ENCODE assay signal across 17 cellular contexts in the genomic region with DNA sequence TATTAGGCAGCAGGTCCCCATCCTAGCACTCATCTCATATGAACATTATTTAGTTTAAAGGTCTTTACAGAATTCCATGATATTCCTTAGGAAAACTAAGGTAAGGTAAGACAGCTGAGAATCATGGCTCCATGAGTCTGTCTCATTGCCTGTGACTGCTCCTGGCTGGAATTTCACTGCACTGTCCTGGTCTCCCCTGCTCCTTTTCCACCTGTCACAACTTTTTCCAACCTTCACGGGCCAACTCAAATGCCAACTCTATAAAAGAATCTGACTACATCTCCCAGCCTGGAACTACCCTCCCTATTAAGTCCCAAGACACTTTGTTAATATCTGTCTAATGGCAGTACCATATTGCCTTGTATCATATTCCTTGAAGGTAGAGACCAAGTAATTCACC. TPM values are rescaled to one million over a fixed set of nuclear protein-coding genes. Genes with fewer than 3 reads are reported as not detected.
A peak's percentile ranks its signal among the peaks of the same experiment; 100 is the strongest.
DNase-seq lines count a peak whose midpoint lies in the region; ATAC-seq and TF ChIP-seq lines count a peak whose summit lies in the region.
"Had no signal": no experiment of that assay in that cellular context is flagged by ENCODE, and none has a peak within 500 bp of the region (broad histone marks: within the 10 kb centered on the region; RNA-seq: fewer than 3 reads in every experiment).

No MANE protein-coding gene starts in this region.

- H3K9me2 ChIP-seq in GM23338 (ENCODE audit: insufficient read depth), result no peaks in the 10 kb centered on the region

- peaks cover 100% of the 10 kb centered on the region in 11 experiments for H4K20me1 ChIP-seq in BLaER1 treated with 17β-estradiol and CSF1 and Interleukin-3, amounts not matched to agents 10 nM and 100 nM
- peaks cover 92% of the 10 kb centered on the region for H4K20me1 ChIP-seq in GM23338 (replicated peaks; ENCODE audit: insufficient read depth)

- DNase-seq in CD4-positive, alpha-beta memory T cell, result no peak
- no peak for DNase-seq in activated naive CD8-positive, alpha-beta T cell treated with anti-CD3 and anti-CD28 coated beads for 36 hours
- DNase-seq in naive thymus-derived CD4-positive, alpha-beta T cell, result no peak
- DNase-seq in GM23338 (ENCODE audit: low spot score) (no peak), activated gamma-delta T cell (lab: John Stamatoyannopoulos, UW) (no peak), GM19238 (ENCODE audit: insufficient read length, low spot score) (no peak)
- DNase-seq: activated CD4-positive, alpha-beta T cell treated with anti-CD3 and anti-CD28 coated beads for 48 hours; islet precursor cell; NCI-H2081; NCI-H526; Peyer's patch; spleen; T-helper 1 cell had no signal

- peak overlapping the region in 1 of 11 experiments; percentile 99; a peak in 2 of 22 replicates for H3K9ac ChIP-seq in BLaER1 treated with 17β-estradiol and CSF1 and Interleukin-3, amounts not matched to agents 10 nM and 100 nM
- H3K9ac ChIP-seq: BLaER1 had no signal

- H3F3A ChIP-seq in GM23338 (replicated peaks; ENCODE audit: low read depth), result peaks cover 6% of the 10 kb centered on the region

- H3K36me3 ChIP-seq in BLaER1 treated with 17β-estradiol and CSF1 and Interleukin-3, amounts not matched to agents 10 nM and 100 nM, result peaks cover 89 to 100% (median 95%) of the 10 kb centered on the region in 11 experiments
- peaks cover 24% of the 10 kb centered on the region for H3K36me3 ChIP-seq in CD4-positive, alpha-beta memory T cell (ENCODE audit: insufficient read depth, low read length)
- peaks cover 0 to 31% (median 5%) of the 10 kb centered on the region in 3 experiments for H3K36me3 ChIP-seq in naive thymus-derived CD4-positive, alpha-beta T cell (ENCODE audit: control insufficient read depth in 2 of 3, insufficient read depth in 3 of 3, low read length in 3 of 3)
- H3K36me3 ChIP-seq in GM23338 (ENCODE audit: insufficient read depth), result peaks cover 18% of the 10 kb centered on the region

- no peak overlapping the region for H3K27ac ChIP-seq in BLaER1 treated with 17β-estradiol and CSF1 and Interleukin-3, amounts not matched to agents 10 nM and 100 nM
- peak overlapping the region; percentile 44 for H3K27ac ChIP-seq in CD4-positive, alpha-beta memory T cell (ENCODE audit: low read depth, low read length)
- peak overlapping the region; percentile 100 for H3K27ac ChIP-seq in naive thymus-derived CD4-positive, alpha-beta T cell (ENCODE audit: low read depth, low read length)
- no peak overlapping the region for H3K27ac ChIP-seq in GM23338 (ENCODE audit: low read depth)
- H3K27ac ChIP-seq: BLaER1, cardiac muscle cell, Peyer's patch, spleen had no signal

- H3K4me1 Mint-ChIP-seq in CD4-positive, alpha-beta memory T cell, result peaks cover 50 to 94% (median 75%) of the 10 kb centered on the region in 4 donors
- H3K4me1 Mint-ChIP-seq in activated naive CD8-positive, alpha-beta T cell treated with anti-CD3 and anti-CD28 coated beads for 36 hours, result peaks cover 68% of the 10 kb centered on the region
- peaks cover 53 to 96% (median 75%) of the 10 kb centered on the region in 7 donors for H3K4me1 Mint-ChIP-seq in naive thymus-derived CD4-positive, alpha-beta T cell
- peaks cover 17% of the 10 kb centered on the region; the same call in 2 of the 3 replicates for H3K4me1 Mint-ChIP-seq in GM23338

- ATAC-seq in naive thymus-derived CD4-positive, alpha-beta T cell, result no peak
- ATAC-seq in GM23338, result no peak

- intact Hi-C loops in CD4-positive, alpha-beta memory T cell (cut with micrococcal nuclease), result no loop called here
- intact Hi-C loops in naive thymus-derived CD4-positive, alpha-beta T cell (cut with micrococcal nuclease), result no loop called here

- H3K9me3 Mint-ChIP-seq in CD4-positive, alpha-beta memory T cell, result no peaks in the 10 kb centered on the region
- H3K9me3 Mint-ChIP-seq in activated naive CD8-positive, alpha-beta T cell treated with anti-CD3 and anti-CD28 coated beads for 36 hours, result peaks cover 3% of the 10 kb centered on the region
- peaks cover 0 to 2% (median 0%) of the 10 kb centered on the region in 11 donors for H3K9me3 Mint-ChIP-seq in naive thymus-derived CD4-positive, alpha-beta T cell
- H3K9me3 Mint-ChIP-seq in GM23338, result no peaks in the 10 kb centered on the region

- H3K36me3 Mint-ChIP-seq in CD4-positive, alpha-beta memory T cell, result peaks cover 40 to 73% of the 10 kb centered on the region in 2 donors
- peaks cover 70% of the 10 kb centered on the region for H3K36me3 Mint-ChIP-seq in activated naive CD8-positive, alpha-beta T cell treated with anti-CD3 and anti-CD28 coated beads for 36 hours
- H3K36me3 Mint-ChIP-seq in naive thymus-derived CD4-positive, alpha-beta T cell, result peaks cover 8 to 47% (median 29%) of the 10 kb centered on the region in 5 donors
- H3K36me3 Mint-ChIP-seq in GM23338 (ENCODE audit: low read depth), result peaks cover 88% of the 10 kb centered on the region

- H3K4me3 ChIP-seq in BLaER1 treated with 17β-estradiol and CSF1 and Interleukin-3, amounts not matched to agents 10 nM and 100 nM, result no peak overlapping the region; a peak in 1 of 20 replicates
- H3K4me3 ChIP-seq in CD4-positive, alpha-beta memory T cell (ENCODE audit: low read length in 2 of 2), result no peak overlapping the region
- H3K4me3 ChIP-seq in naive thymus-derived CD4-positive, alpha-beta T cell (ENCODE audit: low read length), result no peak overlapping the region
- H3K4me3 ChIP-seq in GM23338, result no peak overlapping the region
- H3K4me3 ChIP-seq: BLaER1, cardiac muscle cell, HAP-1, Peyer's patch, spleen had no signal

- H3K27me3 Mint-ChIP-seq in CD4-positive, alpha-beta memory T cell, result no peaks in the 10 kb centered on the region
- no peaks in the 10 kb centered on the region for H3K27me3 Mint-ChIP-seq in activated naive CD8-positive, alpha-beta T cell treated with anti-CD3 and anti-CD28 coated beads for 36 hours
- H3K27me3 Mint-ChIP-seq in naive thymus-derived CD4-positive, alpha-beta T cell, result no peaks in the 10 kb centered on the region
- H3K27me3 Mint-ChIP-seq in GM23338 (ENCODE audit: insufficient read depth, low read depth, poor library complexity), result peaks cover 4% of the 10 kb centered on the region

- no peak for TF ChIP-seq CTCF in GM23338 (conservative IDR thresholded peaks at IDR 0.05; ENCODE audit: low read depth in 2 of 2)

- H3K4me2 ChIP-seq in BLaER1 treated with 17β-estradiol and CSF1 and Interleukin-3, amounts not matched to agents 10 nM and 100 nM, result peak overlapping the region in 6 of 11 experiments; percentile 3 to 95 (median 24); a peak in 8 of 22 replicates
- no peak overlapping the region for H3K4me2 ChIP-seq in GM23338
- H3K4me2 ChIP-seq: BLaER1 had no signal

- H3K79me2 ChIP-seq in GM23338 (replicated peaks; ENCODE audit: insufficient read depth), result peaks cover 99% of the 10 kb centered on the region

- CTCF ChIA-PET in CD4-positive, alpha-beta memory T cell (lab: Charles Lee; ENCODE audit: partially characterized antibody), result no interaction called here
- CTCF ChIA-PET in naive thymus-derived CD4-positive, alpha-beta T cell (lab: Charles Lee), result no interaction called here

- peak overlapping the region; percentile 57 to 91 (median 81) for H3K27ac Mint-ChIP-seq in CD4-positive, alpha-beta memory T cell
- peak overlapping the region; percentile 46 for H3K27ac Mint-ChIP-seq in activated naive CD8-positive, alpha-beta T cell treated with anti-CD3 and anti-CD28 coated beads for 36 hours
- H3K27ac Mint-ChIP-seq in naive thymus-derived CD4-positive, alpha-beta T cell, result peak overlapping the region; percentile 1 to 96 (median 37)
- no peak overlapping the region for H3K27ac Mint-ChIP-seq in GM23338

- no peak overlapping the region for H2AFZ ChIP-seq in GM23338

- POLR2A ChIA-PET in CD4-positive, alpha-beta memory T cell (lab: Charles Lee; ENCODE audit: partially characterized antibody), result interaction anchor here (1.1 to 8.8 kb wide), 4 partner anchors 7 to 55 kb away, joined by 5 to 53 read pairs (median 7); a partner anchor contains a TSS
- POLR2A ChIA-PET in naive thymus-derived CD4-positive, alpha-beta T cell (lab: Charles Lee), result interaction anchor here (0.6 to 1.6 kb wide), 2 partner anchors 14 to 60 kb away, joined by 3 to 6 read pairs; no protein-coding TSS in a partner anchor

- peak overlapping the region in 7 of 8 donors; percentile 33 to 82 (median 63) for H3K4me3 Mint-ChIP-seq in CD4-positive, alpha-beta memory T cell
- peak overlapping the region; percentile 19 for H3K4me3 Mint-ChIP-seq in activated naive CD8-positive, alpha-beta T cell treated with anti-CD3 and anti-CD28 coated beads for 36 hours
- H3K4me3 Mint-ChIP-seq in naive thymus-derived CD4-positive, alpha-beta T cell, result peak overlapping the region; percentile 8 to 98 (median 66)
- H3K4me3 Mint-ChIP-seq in GM23338, result no peak overlapping the region

- no peaks in the 10 kb centered on the region for H3K9me3 ChIP-seq in BLaER1 treated with 17β-estradiol and CSF1 and Interleukin-3, amounts not matched to agents 10 nM and 100 nM (replicated peaks in 1 of 11)
- H3K9me3 ChIP-seq in CD4-positive, alpha-beta memory T cell (ENCODE audit: control insufficient read depth in 1 of 2, low read length in 2 of 2), result no peaks in the 10 kb centered on the region
- no peaks in the 10 kb centered on the region for H3K9me3 ChIP-seq in naive thymus-derived CD4-positive, alpha-beta T cell (ENCODE audit: control insufficient read depth in 2 of 3, low read length in 3 of 3)
- H3K9me3 ChIP-seq: BLaER1, HAP-1, Peyer's patch, spleen had no signal

- H3K27me3 ChIP-seq in BLaER1 treated with 17β-estradiol and CSF1 and Interleukin-3, amounts not matched to agents 10 nM and 100 nM, result no peaks in the 10 kb centered on the region
- no peaks in the 10 kb centered on the region for H3K27me3 ChIP-seq in CD4-positive, alpha-beta memory T cell (ENCODE audit: insufficient read depth, low read length)
- no peaks in the 10 kb centered on the region for H3K27me3 ChIP-seq in naive thymus-derived CD4-positive, alpha-beta T cell (ENCODE audit: control insufficient read depth in 2 of 2, insufficient read depth in 2 of 2, low read length in 2 of 2)
- no peaks in the 10 kb centered on the region for H3K27me3 ChIP-seq in GM23338 (ENCODE audit: insufficient read depth)
- H3K27me3 ChIP-seq: BLaER1, cardiac muscle cell, Peyer's patch, spleen had no signal

- peaks cover 30 to 84% (median 53%) of the 10 kb centered on the region in 10 experiments for H3K4me1 ChIP-seq in BLaER1 treated with 17β-estradiol and CSF1 and Interleukin-3, amounts not matched to agents 10 nM and 100 nM
- peaks cover 92% of the 10 kb centered on the region for H3K4me1 ChIP-seq in CD4-positive, alpha-beta memory T cell (ENCODE audit: insufficient read depth, low read length)
- H3K4me1 ChIP-seq in naive thymus-derived CD4-positive, alpha-beta T cell (ENCODE audit: control insufficient read depth in 2 of 2, insufficient read depth in 2 of 2, low read length in 2 of 2), result peaks cover 65 to 71% of the 10 kb centered on the region in 2 donors
- H3K4me1 ChIP-seq in GM23338 (ENCODE audit: insufficient read depth), result peaks cover 7% of the 10 kb centered on the region; the same call in 1 of the 2 replicates

RNA-seq across cellular contexts. Expression of a gene that starts 7.6 kb away (rescaled TPM):
- 100 to 1,000 TPM; 369 to 400 TPM for total RNA-seq in CD4-positive, alpha-beta memory T cell
- 1,000 to 10,000 TPM in 1 of 2 donors, 100 to 1,000 TPM in 1; 938 to 1,608 TPM for polyA plus RNA-seq in CD4-positive, alpha-beta memory T cell
- total RNA-seq in activated naive CD8-positive, alpha-beta T cell treated with anti-CD3 and anti-CD28 coated beads for 36 hours, result 100 to 1,000 TPM; 483 to 487 TPM
- 100 to 1,000 TPM; 259 to 366 (median 327) TPM for total RNA-seq in naive thymus-derived CD4-positive, alpha-beta T cell
- 1,000 to 10,000 TPM in 1 of 2 donors, 100 to 1,000 TPM in 1; 935 to 1,159 TPM for polyA plus RNA-seq in naive thymus-derived CD4-positive, alpha-beta T cell
- 341 and 348 TPM in 2 replicates for total RNA-seq in GM23338 (2014; rRNA removed; shearing (Covaris generic))
- polyA plus RNA-seq in GM23338 (2016; fragmentation: Nextera tagmentation; extraction: Ambion mirVana), result 375 and 444 TPM in 2 replicates

RNA-seq across cellular contexts. Expression of a gene that starts 15.2 kb away (rescaled TPM):
- 10 to 100 TPM; 29.5 to 34.3 TPM for total RNA-seq in CD4-positive, alpha-beta memory T cell
- polyA plus RNA-seq in CD4-positive, alpha-beta memory T cell, result 100 to 1,000 TPM in 1 of 2 donors, 10 to 100 TPM in 1; 98.7 to 104 TPM
- 10 to 100 TPM; 77.7 to 80.1 TPM for total RNA-seq in activated naive CD8-positive, alpha-beta T cell treated with anti-CD3 and anti-CD28 coated beads for 36 hours
- total RNA-seq in naive thymus-derived CD4-positive, alpha-beta T cell, result 10 to 100 TPM; 27.6 to 65.1 (median 37.4) TPM
- polyA plus RNA-seq in naive thymus-derived CD4-positive, alpha-beta T cell, result 100 to 1,000 TPM; 115 to 130 TPM
- 10.0 and 11.3 TPM in 2 replicates for total RNA-seq in GM23338 (2014; rRNA removed; shearing (Covaris generic))
- 20.2 and 23.6 TPM in 2 replicates for polyA plus RNA-seq in GM23338 (2016; fragmentation: Nextera tagmentation; extraction: Ambion mirVana)

RNA-seq across cellular contexts. Expression of a gene that starts 54.4 kb away (rescaled TPM):
- total RNA-seq in CD4-positive, alpha-beta memory T cell, result 10 to 100 TPM; 64.5 to 68.4 TPM
- polyA plus RNA-seq in CD4-positive, alpha-beta memory T cell, result 10 to 100 TPM; 11.3 to 16.2 TPM
- 10 to 100 TPM; 36.9 to 38.8 TPM for total RNA-seq in activated naive CD8-positive, alpha-beta T cell treated with anti-CD3 and anti-CD28 coated beads for 36 hours
- 100 to 1,000 TPM in 2 of 5 experiments, 10 to 100 TPM in 3; 58.6 to 122 (median 72.8) TPM for total RNA-seq in naive thymus-derived CD4-positive, alpha-beta T cell
- 10 to 100 TPM; 27.2 to 56.0 TPM for polyA plus RNA-seq in naive thymus-derived CD4-positive, alpha-beta T cell
- total RNA-seq in GM23338 (2014; rRNA removed; shearing (Covaris generic)), result 32.5 and 37.0 TPM in 2 replicates
- polyA plus RNA-seq in GM23338 (2016; fragmentation: Nextera tagmentation; extraction: Ambion mirVana), result 5.7 and 7.3 TPM in 2 replicates

Comparison
In these comparisons a context has a peak if more than half of its experiments do, and no peak if none do; other contexts are left out.
1. H3K27ac ChIP-seq: peak in CD4-positive, alpha-beta memory T cell (single experiment) and naive thymus-derived CD4-positive, alpha-beta T cell (single experiment); none in BLaER1 treated with 17β-estradiol and CSF1 and Interleukin-3, amounts not matched to agents 10 nM and 100 nM (0 of 11) and GM23338 (single experiment).